ENCODE assay signal across 11 cellular contexts in the genomic region with DNA sequence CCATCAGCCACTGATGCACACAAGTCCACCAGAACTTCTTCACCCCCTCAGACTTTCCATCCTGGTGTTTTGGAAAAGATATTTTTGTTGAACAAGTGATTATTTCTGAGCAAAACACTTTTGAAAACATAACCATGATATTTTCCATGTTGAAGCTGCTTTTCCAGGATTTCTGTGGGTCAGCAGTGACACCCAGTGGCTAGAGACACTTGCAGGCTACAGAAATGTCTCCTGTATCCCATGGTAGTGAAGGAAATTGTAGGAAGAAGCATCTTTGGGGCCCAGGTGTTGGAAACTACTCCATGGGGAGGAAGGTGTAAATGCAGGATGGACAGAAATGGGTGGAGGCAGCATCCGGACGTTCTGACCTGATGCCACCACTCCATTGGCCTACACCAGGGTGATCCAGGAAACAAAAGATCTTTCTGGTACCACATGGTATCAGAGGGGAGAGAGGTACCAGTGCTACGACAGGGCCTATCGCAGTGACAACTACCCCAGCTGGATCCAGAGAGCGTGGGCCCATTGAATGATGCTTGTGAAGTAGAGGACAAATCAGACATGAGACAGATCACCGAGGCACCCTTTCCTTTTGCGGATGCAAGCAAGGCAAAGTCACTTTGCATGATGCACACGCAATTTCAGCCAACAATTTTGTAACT.
A peak's percentile ranks its signal among the peaks of the same experiment; 100 is the strongest.
DNase-seq lines count a peak whose midpoint lies in the region; ATAC-seq and TF ChIP-seq lines count a peak whose summit lies in the region.
"Had no signal": no experiment of that assay in that cellular context is flagged by ENCODE, and none has a peak within 500 bp of the region (broad histone marks: within the 10 kb centered on the region; RNA-seq: fewer than 3 reads in every experiment).

No MANE protein-coding gene starts in this region.

- H3K27ac ChIP-seq in GM23338 (ENCODE audit: low read depth) (no peak overlapping the region), OCI-LY3 (ENCODE audit: low read length) (no peak overlapping the region)

- H3K4me1 ChIP-seq in GM23338 (ENCODE audit: insufficient read depth) (no peaks in the 10 kb centered on the region), OCI-LY3 (ENCODE audit: low read length) (no peaks in the 10 kb centered on the region)

- no peaks in the 10 kb centered on the region for H4K20me1 ChIP-seq in GM23338 (replicated peaks; ENCODE audit: insufficient read depth)
- no peaks in the 10 kb centered on the region for H4K20me1 ChIP-seq in OCI-LY3 (ENCODE audit: insufficient read depth, low read length)

- no peaks in the 10 kb centered on the region for H3K36me3 ChIP-seq in GM23338 (ENCODE audit: insufficient read depth)
- no peaks in the 10 kb centered on the region for H3K36me3 ChIP-seq in OCI-LY3 (replicated peaks; ENCODE audit: low read depth, low read length)

- no peak overlapping the region for H3K4me3 Mint-ChIP-seq in GM23338
- no peak overlapping the region for H3K4me3 Mint-ChIP-seq in glutamatergic neuron (ENCODE audit: unreplicated experiment)
- H3K4me3 Mint-ChIP-seq: CD8-positive, alpha-beta memory T cell had no signal

- H3K27ac Mint-ChIP-seq in GM23338 (no peak overlapping the region), glutamatergic neuron (ENCODE audit: unreplicated experiment) (no peak overlapping the region)
- H3K27ac Mint-ChIP-seq: CD8-positive, alpha-beta memory T cell had no signal

- H2AFZ ChIP-seq in GM23338, result no peak overlapping the region
- H2AFZ ChIP-seq in OCI-LY3 (ENCODE audit: low read depth, low read length), result no peak overlapping the region

- H3K79me2 ChIP-seq in GM23338 (replicated peaks; ENCODE audit: insufficient read depth), result no peaks in the 10 kb centered on the region
- H3K79me2 ChIP-seq in OCI-LY3 (ENCODE audit: low read length), result no peaks in the 10 kb centered on the region

- H3K27me3 Mint-ChIP-seq in GM23338 (ENCODE audit: insufficient read depth, low read depth, poor library complexity) (no peaks in the 10 kb centered on the region), glutamatergic neuron (ENCODE audit: unreplicated experiment) (no peaks in the 10 kb centered on the region)

- no peaks in the 10 kb centered on the region for H3K9me2 ChIP-seq in GM23338 (ENCODE audit: insufficient read depth)

- H3K9me3 Mint-ChIP-seq in GM23338 (no peaks in the 10 kb centered on the region), glutamatergic neuron (ENCODE audit: unreplicated experiment) (peaks cover 3% of the 10 kb centered on the region)
- H3K9me3 Mint-ChIP-seq: CD8-positive, alpha-beta memory T cell had no signal

- H3K4me1 Mint-ChIP-seq in GM23338 (no peaks in the 10 kb centered on the region), glutamatergic neuron (ENCODE audit: low read depth, unreplicated experiment) (peaks cover 2% of the 10 kb centered on the region)

- H3F3A ChIP-seq in GM23338 (replicated peaks; ENCODE audit: low read depth), result no peaks in the 10 kb centered on the region

- DNase-seq in A172 (ENCODE audit: low spot score), result peak; percentile 10
- DNase-seq in GM23338 (ENCODE audit: low spot score), result peak; percentile 61
- peak; percentile 50 for DNase-seq in glutamatergic neuron
- no peak for DNase-seq in T-helper 1 cell
- DNase-seq in left cardiac atrium, result no peak
- DNase-seq in HK-2 (ENCODE audit: unreplicated experiment), result no peak
- no peak for DNase-seq in COLO829 (ENCODE audit: low spot score)
- DNase-seq: CD8-positive, alpha-beta memory T cell; kidney; NCI-H1436 had no signal

- intact Hi-C loops in left cardiac atrium (cut with DNase I), result no loop called here

- H3K9me3 ChIP-seq in OCI-LY3 (ENCODE audit: insufficient read depth, low read length), result no peaks in the 10 kb centered on the region

- H3K9ac ChIP-seq in OCI-LY3 (ENCODE audit: low read length), result no peak overlapping the region

- H3K4me2 ChIP-seq in GM23338 (no peak overlapping the region), OCI-LY3 (ENCODE audit: low read length) (no peak overlapping the region)

- no peaks in the 10 kb centered on the region for H3K36me3 Mint-ChIP-seq in GM23338 (ENCODE audit: low read depth)
- no peaks in the 10 kb centered on the region for H3K36me3 Mint-ChIP-seq in glutamatergic neuron (ENCODE audit: unreplicated experiment)
- H3K36me3 Mint-ChIP-seq: CD8-positive, alpha-beta memory T cell had no signal

- no peak overlapping the region for H3K4me3 ChIP-seq in GM23338
- H3K4me3 ChIP-seq in OCI-LY3 (ENCODE audit: low read length), result no peak overlapping the region

- peak; percentile 53 for ATAC-seq in GM23338
- no peak for ATAC-seq in left cardiac atrium

- H3K27me3 ChIP-seq in GM23338 (ENCODE audit: insufficient read depth) (no peaks in the 10 kb centered on the region), OCI-LY3 (ENCODE audit: low read depth, low read length) (no peaks in the 10 kb centered on the region)

- TF ChIP-seq CTCF in GM23338 (conservative IDR thresholded peaks at IDR 0.05; ENCODE audit: low read depth in 2 of 2), result peak; percentile 88 to 91
- peak; percentile 47 for TF ChIP-seq CTCF in OCI-LY3 (IDR thresholded peaks at IDR 0.05; ENCODE audit: low read depth, low read length)
- TF ChIP-seq CTCF in glutamatergic neuron (IDR thresholded peaks at IDR 0.05; ENCODE audit: partially characterized antibody, unreplicated experiment), result no peak

TF ChIP-seq in GM23338, 12 proteins besides CTCF, POLR2A, EP300 and RAD21 (continues in another document):
- TF ChIP-seq CREB1 (CRISPR knock-in tag; IDR thresholded peaks at IDR 0.05; ENCODE audit: low read depth) (no peak), ZNF331 (CRISPR knock-in tag; IDR thresholded peaks at IDR 0.05; ENCODE audit: low read depth) (no peak), EZH2phosphoT487 (IDR thresholded peaks at IDR 0.05; ENCODE audit: unreplicated experiment) (no peak), NANOG (IDR thresholded peaks at IDR 0.05; ENCODE audit: borderline replicate concordance) (no peak), ZNF114 (CRISPR knock-in tag; IDR thresholded peaks at IDR 0.05) (no peak), POLR2AphosphoS5 (IDR thresholded peaks at IDR 0.05; ENCODE audit: low read depth) (no peak), STAT1 (IDR thresholded peaks at IDR 0.05; ENCODE audit: unreplicated experiment) (no peak), EZH2 (IDR thresholded peaks at IDR 0.05; ENCODE audit: low read depth, unreplicated experiment) (no peak), JUNB (IDR thresholded peaks at IDR 0.05; ENCODE audit: unreplicated experiment) (no peak)
- TF ChIP-seq, protein P1, sequence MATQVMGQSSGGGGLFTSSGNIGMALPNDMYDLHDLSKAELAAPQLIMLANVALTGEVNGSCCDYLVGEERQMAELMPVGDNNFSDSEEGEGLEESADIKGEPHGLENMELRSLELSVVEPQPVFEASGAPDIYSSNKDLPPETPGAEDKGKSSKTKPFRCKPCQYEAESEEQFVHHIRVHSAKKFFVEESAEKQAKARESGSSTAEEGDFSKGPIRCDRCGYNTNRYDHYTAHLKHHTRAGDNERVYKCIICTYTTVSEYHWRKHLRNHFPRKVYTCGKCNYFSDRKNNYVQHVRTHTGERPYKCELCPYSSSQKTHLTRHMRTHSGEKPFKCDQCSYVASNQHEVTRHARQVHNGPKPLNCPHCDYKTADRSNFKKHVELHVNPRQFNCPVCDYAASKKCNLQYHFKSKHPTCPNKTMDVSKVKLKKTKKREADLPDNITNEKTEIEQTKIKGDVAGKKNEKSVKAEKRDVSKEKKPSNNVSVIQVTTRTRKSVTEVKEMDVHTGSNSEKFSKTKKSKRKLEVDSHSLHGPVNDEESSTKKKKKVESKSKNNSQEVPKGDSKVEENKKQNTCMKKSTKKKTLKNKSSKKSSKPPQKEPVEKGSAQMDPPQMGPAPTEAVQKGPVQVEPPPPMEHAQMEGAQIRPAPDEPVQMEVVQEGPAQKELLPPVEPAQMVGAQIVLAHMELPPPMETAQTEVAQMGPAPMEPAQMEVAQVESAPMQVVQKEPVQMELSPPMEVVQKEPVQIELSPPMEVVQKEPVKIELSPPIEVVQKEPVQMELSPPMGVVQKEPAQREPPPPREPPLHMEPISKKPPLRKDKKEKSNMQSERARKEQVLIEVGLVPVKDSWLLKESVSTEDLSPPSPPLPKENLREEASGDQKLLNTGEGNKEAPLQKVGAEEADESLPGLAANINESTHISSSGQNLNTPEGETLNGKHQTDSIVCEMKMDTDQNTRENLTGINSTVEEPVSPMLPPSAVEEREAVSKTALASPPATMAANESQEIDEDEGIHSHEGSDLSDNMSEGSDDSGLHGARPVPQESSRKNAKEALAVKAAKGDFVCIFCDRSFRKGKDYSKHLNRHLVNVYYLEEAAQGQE (IDR thresholded peaks at IDR 0.05; ENCODE audit: unreplicated experiment), result no peak
- TF ChIP-seq, protein P2, sequence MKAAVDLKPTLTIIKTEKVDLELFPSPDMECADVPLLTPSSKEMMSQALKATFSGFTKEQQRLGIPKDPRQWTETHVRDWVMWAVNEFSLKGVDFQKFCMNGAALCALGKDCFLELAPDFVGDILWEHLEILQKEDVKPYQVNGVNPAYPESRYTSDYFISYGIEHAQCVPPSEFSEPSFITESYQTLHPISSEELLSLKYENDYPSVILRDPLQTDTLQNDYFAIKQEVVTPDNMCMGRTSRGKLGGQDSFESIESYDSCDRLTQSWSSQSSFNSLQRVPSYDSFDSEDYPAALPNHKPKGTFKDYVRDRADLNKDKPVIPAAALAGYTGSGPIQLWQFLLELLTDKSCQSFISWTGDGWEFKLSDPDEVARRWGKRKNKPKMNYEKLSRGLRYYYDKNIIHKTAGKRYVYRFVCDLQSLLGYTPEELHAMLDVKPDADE (IDR thresholded peaks at IDR 0.05), result no peak

Comparison
In these comparisons a context has a peak if more than half of its experiments do, and no peak if none do; other contexts are left out.
1. DNase-seq: peak in A172 (single experiment), GM23338 (single experiment) and glutamatergic neuron (single experiment); none in T-helper 1 cell (0 of 5), left cardiac atrium (single experiment), HK-2 (single experiment) and COLO829 (single experiment).